28 cellular contexts compared by ENCODE assay signal in genomic region chr12:22088886-22089285, GRCh38.
"Had no signal": no experiment of that assay in that cellular context is flagged by ENCODE, and none has a peak within 500 bp of the region (broad histone marks: within the 10 kb centered on the region; RNA-seq: fewer than 3 reads in every experiment).

No MANE protein-coding gene starts in this region.

- H3K4me1 ChIP-seq: gastroesophageal sphincter, heart left ventricle, lower lobe of right lung, pancreas, right lobe of liver, stomach, thyroid gland, vagina had no signal

- H3K27me3 Mint-ChIP-seq: effector memory CD8-positive, alpha-beta T cell; memory B cell had no signal

- ATAC-seq: effector memory CD8-positive, alpha-beta T cell; esophagus mucosa; gastroesophageal sphincter; heart left ventricle; left ventricle myocardium superior; lower lobe of right lung; natural killer cell; pancreas; right lobe of liver; stimulated activated effector memory CD8-positive, alpha-beta T cell treated with anti-CD3 and anti-CD28 coated beads, Interleukin-12 subunit alpha, Interleukin-12 subunit beta, amount 100 ng/mL, for 72 hours had no signal

- FAIRE-seq: endometrium, islet of Langerhans, pancreas had no signal

- H3K4me3 Mint-ChIP-seq: effector memory CD8-positive, alpha-beta T cell; memory B cell; natural killer cell; neural crest cell; stimulated activated effector memory CD8-positive, alpha-beta T cell treated with anti-CD3 and anti-CD28 coated beads, Interleukin-12 subunit alpha, Interleukin-12 subunit beta, amount 100 ng/mL, for 72 hours had no signal

- H3K27me3 ChIP-seq: gastroesophageal sphincter, heart left ventricle, hepatocyte, neutrophil, pancreas, right lobe of liver, stomach, thyroid gland, vagina had no signal

- DNase-seq: dermis blood vessel endothelial cell; effector memory CD8-positive, alpha-beta T cell; foreskin fibroblast; heart left ventricle; kidney glomerular epithelial cell; left ventricle myocardium superior; lower lobe of right lung; natural killer cell; pancreas; right lobe of liver; stimulated activated CD4-positive, alpha-beta T cell treated with anti-CD3 and anti-CD28 coated beads, Interleukin-2, amount 100 ng/mL, for 24 hours; stimulated activated CD4-positive, alpha-beta T cell treated with anti-CD3 and anti-CD28 coated beads, Interleukin-4, amount 100 ng/mL, for 24 hours; stimulated activated naive CD4-positive, alpha-beta T cell treated with Interleukin-2 at 50 U/mL for 16 hours; stomach; thyroid gland; trophoblast cell had no signal

- H3K27ac Mint-ChIP-seq: effector memory CD8-positive, alpha-beta T cell; memory B cell; natural killer cell; stimulated activated effector memory CD8-positive, alpha-beta T cell treated with anti-CD3 and anti-CD28 coated beads, Interleukin-12 subunit alpha, Interleukin-12 subunit beta, amount 100 ng/mL, for 72 hours had no signal

- H3K4me2 ChIP-seq: hepatocyte, smooth muscle cell had no signal

- H3K36me3 ChIP-seq: gastroesophageal sphincter, heart left ventricle, lower lobe of right lung, neutrophil, pancreas, right lobe of liver, stomach, thyroid gland, vagina had no signal

- H3K36me3 Mint-ChIP-seq: memory B cell; natural killer cell; stimulated activated effector memory CD8-positive, alpha-beta T cell treated with anti-CD3 and anti-CD28 coated beads, Interleukin-12 subunit alpha, Interleukin-12 subunit beta, amount 100 ng/mL, for 72 hours had no signal

- H2AFZ ChIP-seq: hepatocyte had no signal

- H3K9me3 Mint-ChIP-seq: effector memory CD8-positive, alpha-beta T cell; natural killer cell; stimulated activated effector memory CD8-positive, alpha-beta T cell treated with anti-CD3 and anti-CD28 coated beads, Interleukin-12 subunit alpha, Interleukin-12 subunit beta, amount 100 ng/mL, for 72 hours had no signal

- H3K9me3 ChIP-seq: gastroesophageal sphincter, heart left ventricle, lower lobe of right lung, neutrophil, pancreas, right lobe of liver, stomach, thyroid gland, vagina had no signal

- H3K4me3 ChIP-seq: coronary artery, gastroesophageal sphincter, heart left ventricle, hepatocyte, lower lobe of right lung, pancreas, right lobe of liver, smooth muscle cell, stomach, thyroid gland, vagina had no signal

- H3K79me2 ChIP-seq: hepatocyte had no signal

- H3K27ac ChIP-seq: coronary artery, gastroesophageal sphincter, heart left ventricle, hepatocyte, lower lobe of right lung, neutrophil, pancreas, right lobe of liver, stomach, thyroid gland, vagina had no signal

- H3K4me1 Mint-ChIP-seq: memory B cell; natural killer cell; neural crest cell; stimulated activated effector memory CD8-positive, alpha-beta T cell treated with anti-CD3 and anti-CD28 coated beads, Interleukin-12 subunit alpha, Interleukin-12 subunit beta, amount 100 ng/mL, for 72 hours had no signal
